In the genomic region with DNA sequence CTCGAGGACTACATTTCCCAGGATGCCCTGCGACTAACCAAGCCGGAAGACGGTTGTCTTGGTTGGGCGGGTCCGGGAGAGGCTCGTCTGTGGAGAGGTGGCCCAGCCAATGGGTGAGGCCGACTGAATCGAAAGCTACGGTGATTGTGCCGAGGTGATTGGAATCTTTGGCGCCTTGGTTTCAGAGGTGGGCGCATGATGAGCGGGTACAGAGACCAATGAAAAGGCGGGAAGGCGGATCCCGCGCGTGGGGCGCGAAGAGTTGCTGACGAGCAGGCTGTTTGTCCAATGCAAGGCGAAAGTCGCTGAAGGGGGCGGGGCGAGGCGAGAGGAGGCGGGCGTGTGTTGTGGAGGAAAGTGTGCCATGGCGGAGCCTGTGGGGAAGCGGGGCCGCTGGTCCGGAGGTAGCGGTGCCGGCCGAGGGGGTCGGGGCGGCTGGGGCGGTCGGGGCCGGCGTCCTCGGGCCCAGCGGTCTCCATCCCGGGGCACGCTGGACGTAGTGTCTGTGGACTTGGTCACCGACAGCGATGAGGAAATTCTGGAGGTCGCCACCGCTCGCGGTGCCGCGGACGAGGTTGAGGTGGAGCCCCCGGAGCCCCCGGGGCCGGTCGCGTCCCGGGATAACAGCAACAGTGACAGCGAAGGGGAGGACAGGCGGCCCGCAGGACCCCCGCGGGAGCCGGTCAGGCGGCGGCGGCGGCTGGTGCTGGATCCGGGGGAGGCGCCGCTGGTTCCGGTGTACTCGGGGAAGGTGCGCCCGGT, we compare ENCODE assay signal across 8 cellular contexts. TPM values are rescaled to one million over a fixed set of nuclear protein-coding genes. Genes with fewer than 3 reads are reported as not detected.
DNase-seq lines count a peak whose midpoint lies in the region; ATAC-seq and TF ChIP-seq lines count a peak whose summit lies in the region.

NFATC2IP (plus strand) TSS at position 290 of the 762 bp plus-strand sequence; CDS start at position 365, 75 bp downstream.

- no peaks in the 10 kb centered on the region for H3K4me1 ChIP-seq in RWPE2 (ENCODE audit: insufficient read depth, poor library complexity, severe bottlenecking)

- H3K27me3 Mint-ChIP-seq in activated T-helper 2 cell treated with anti-CD3 and anti-CD28 coated beads, Interferon-gamma antibody, Interleukin-2, Interleukin-4, amounts not matched to agents 10 μg/mL and 5 μg/mL and 100 μg/mL, durations not matched to agents 14 hours and 24 hours and 36 hours (ENCODE audit: low read depth) = no peaks in the 10 kb centered on the region
- H3K27me3 Mint-ChIP-seq in naive thymus-derived CD8-positive, alpha-beta T cell = no peaks in the 10 kb centered on the region

- intact Hi-C loops in activated T-helper 2 cell treated with anti-CD3 and anti-CD28 coated beads, Interferon-gamma antibody, Interleukin-2, Interleukin-4, amounts not matched to agents 10 μg/mL and 5 μg/mL and 100 μg/mL, durations not matched to agents 14 hours and 24 hours and 36 hours (cut with micrococcal nuclease) = loop anchor here (1.0 to 2.0 kb wide), 4 partner anchors 24 to 105 kb away; partner anchors contain the start of genes RABEP2, SPNS1 and TUFM

- peak within 1 kb of the TSS; percentile 83 for H3K4me3 ChIP-seq in RWPE2 (ENCODE audit: severe bottlenecking)
- peak within 1 kb of the TSS; percentile 81 for H3K4me3 ChIP-seq in fibroblast of mammary gland (ENCODE audit: control insufficient read depth, low read depth, low read length)

- peak within 1 kb of the TSS; percentile 48 for H3K27ac ChIP-seq in RWPE2 (ENCODE audit: poor library complexity, severe bottlenecking)

- peaks cover 43% of the 10 kb centered on the region for H3K36me3 Mint-ChIP-seq in activated T-helper 2 cell treated with anti-CD3 and anti-CD28 coated beads, Interferon-gamma antibody, Interleukin-2, Interleukin-4, amounts not matched to agents 10 μg/mL and 5 μg/mL and 100 μg/mL, durations not matched to agents 14 hours and 24 hours and 36 hours (ENCODE audit: low read depth)
- peaks cover 0 to 29% (median 0%) of the 10 kb centered on the region in 3 donors for H3K36me3 Mint-ChIP-seq in naive thymus-derived CD8-positive, alpha-beta T cell

- DNase-seq in EH (ENCODE audit: low read depth) (peak; percentile 100), H4 (ENCODE audit: low spot score) (peak; percentile 100), LoVo (ENCODE audit: low spot score) (peak; percentile 99), RWPE2 (ENCODE audit: low spot score) (peak; percentile 100), fibroblast of mammary gland (ENCODE audit: low read depth) (peak; percentile 100)
- DNase-seq in activated T-helper 2 cell treated with anti-CD3 and anti-CD28 coated beads, Interferon-gamma antibody, Interleukin-2, Interleukin-4, amounts not matched to agents 10 μg/mL and 5 μg/mL and 100 μg/mL, durations not matched to agents 14 hours and 24 hours and 36 hours (ENCODE audit: low spot score) = peak; percentile 100
- DNase-seq in naive thymus-derived CD8-positive, alpha-beta T cell = peak; percentile 97 to 100 (median 99)
- DNase-seq in stimulated activated naive CD4-positive, alpha-beta T cell (lab: John Stamatoyannopoulos, UW) = peak; percentile 97 to 100 (median 99)

- H3K27ac Mint-ChIP-seq in activated T-helper 2 cell treated with anti-CD3 and anti-CD28 coated beads, Interferon-gamma antibody, Interleukin-2, Interleukin-4, amounts not matched to agents 10 μg/mL and 5 μg/mL and 100 μg/mL, durations not matched to agents 14 hours and 24 hours and 36 hours = peak within 1 kb of the TSS; percentile 91
- H3K27ac Mint-ChIP-seq in naive thymus-derived CD8-positive, alpha-beta T cell = peak within 1 kb of the TSS; percentile 90 to 99 (median 94)

- peak; percentile 97 for ATAC-seq in RWPE2 (ENCODE audit: low read depth)
- ATAC-seq in naive thymus-derived CD8-positive, alpha-beta T cell = peak; percentile 95 to 96

- peaks cover 37% of the 10 kb centered on the region for H3K36me3 ChIP-seq in RWPE2 (ENCODE audit: low read depth)

- no peaks in the 10 kb centered on the region for H3K9me3 ChIP-seq in RWPE2 (ENCODE audit: severe bottlenecking)

- peaks cover 18% of the 10 kb centered on the region for H3K4me1 Mint-ChIP-seq in activated T-helper 2 cell treated with anti-CD3 and anti-CD28 coated beads, Interferon-gamma antibody, Interleukin-2, Interleukin-4, amounts not matched to agents 10 μg/mL and 5 μg/mL and 100 μg/mL, durations not matched to agents 14 hours and 24 hours and 36 hours (ENCODE audit: low read depth)
- H3K4me1 Mint-ChIP-seq in naive thymus-derived CD8-positive, alpha-beta T cell = peaks cover 15 to 36% (median 31%) of the 10 kb centered on the region in 4 donors

- no peaks in the 10 kb centered on the region for H3K27me3 ChIP-seq in RWPE2 (ENCODE audit: insufficient read depth, poor library complexity, severe bottlenecking)

- H3K4me3 Mint-ChIP-seq in activated T-helper 2 cell treated with anti-CD3 and anti-CD28 coated beads, Interferon-gamma antibody, Interleukin-2, Interleukin-4, amounts not matched to agents 10 μg/mL and 5 μg/mL and 100 μg/mL, durations not matched to agents 14 hours and 24 hours and 36 hours (ENCODE audit: low read depth) = peak within 1 kb of the TSS; percentile 92
- peak within 1 kb of the TSS; percentile 87 to 100 (median 96) for H3K4me3 Mint-ChIP-seq in naive thymus-derived CD8-positive, alpha-beta T cell

- TF ChIP-seq CTCF in RWPE2 (IDR thresholded peaks at IDR 0.05; ENCODE audit: poor library complexity, severe bottlenecking) = no peak
- no peak for TF ChIP-seq CTCF in fibroblast of mammary gland (conservative IDR thresholded peaks at IDR 0.05; ENCODE audit: control insufficient read depth, insufficient read depth, low read depth, low read length)

- POLR2A ChIA-PET in naive thymus-derived CD8-positive, alpha-beta T cell (lab: Charles Lee) = interaction anchor here (0.6 to 2.3 kb wide), 11 partner anchors 10 to 128 kb away, joined by 3 to 20 read pairs (median 5); partner anchors contain the start of genes ATXN2L, LAT, RABEP2 and SPNS1

- H3K9me3 Mint-ChIP-seq in activated T-helper 2 cell treated with anti-CD3 and anti-CD28 coated beads, Interferon-gamma antibody, Interleukin-2, Interleukin-4, amounts not matched to agents 10 μg/mL and 5 μg/mL and 100 μg/mL, durations not matched to agents 14 hours and 24 hours and 36 hours = no peaks in the 10 kb centered on the region
- no peaks in the 10 kb centered on the region for H3K9me3 Mint-ChIP-seq in naive thymus-derived CD8-positive, alpha-beta T cell

RNA-seq across cellular contexts. Expression of gene NFATC2IP, which starts in this region (rescaled TPM):
- 9.9 and 12.7 TPM in 2 replicates for total RNA-seq in H4 (2014; rRNA removed; shearing (Covaris generic))
- total RNA-seq in activated T-helper 2 cell treated with anti-CD3 and anti-CD28 coated beads, Interferon-gamma antibody, Interleukin-2, Interleukin-4, amounts not matched to agents 10 μg/mL and 5 μg/mL and 100 μg/mL, durations not matched to agents 14 hours and 24 hours and 36 hours = 98.3 and 106 TPM in 2 replicates
- total RNA-seq in naive thymus-derived CD8-positive, alpha-beta T cell = 100 to 1,000 TPM; 112 to 116 TPM
- 10 to 100 TPM; 22.8 to 30.2 (median 28.7) TPM for polyA plus RNA-seq in naive thymus-derived CD8-positive, alpha-beta T cell

Comparison
In these comparisons a context has a peak if more than half of its experiments do, and no peak if none do; other contexts are left out.
1. Peak in every context shown above with its lines: DNase-seq, ATAC-seq, H3K4me3 ChIP-seq and H3K27ac ChIP-seq.